Comparison of ENCODE assay signal across 1 cellular context in genomic region chr19:55484571-55485438, GRCh38.
A peak's percentile ranks its signal among the peaks of the same experiment; 100 is the strongest.
TF ChIP-seq lines count a peak whose summit lies in the region.

TSS of gene NAT14 (plus strand) at chr19:55485188. CDS start at chr19:55485709, 521 bp downstream.

TF ChIP-seq in HepG2, 621 proteins besides CTCF, POLR2A, EP300 and RAD21 (continued from another document and continues in another):
- TF ChIP-seq ZBTB40 (IDR thresholded peaks at IDR 0.05) = no peak
- no peak for TF ChIP-seq ZBTB40 (CRISPR knock-in tag; IDR thresholded peaks at IDR 0.05)
- TF ChIP-seq E2F5 (CRISPR knock-in tag; conservative IDR thresholded peaks at IDR 0.05) = 0 out of 2 replicates have a peak, but pooled peaks have one; percentile 37
- peak; percentile 85 for TF ChIP-seq AGO2 (optimal IDR thresholded peaks at IDR 0.05; ENCODE audit: low read depth, low read length)
- no peak for TF ChIP-seq ZNF207 (IDR thresholded peaks at IDR 0.05; ENCODE audit: borderline replicate concordance)
- TF ChIP-seq CENPBD1 (CRISPR knock-in tag; IDR thresholded peaks at IDR 0.05; ENCODE audit: borderline replicate concordance, low read depth) = no peak
- TF ChIP-seq RBM39 (IDR thresholded peaks at IDR 0.05; ENCODE audit: low read depth, low read length, poor library complexity, severe bottlenecking) = peak; percentile 42
- no peak for TF ChIP-seq SAFB2 (CRISPR knock-in tag; IDR thresholded peaks at IDR 0.05; ENCODE audit: borderline replicate concordance, low read depth)
- no peak for TF ChIP-seq ZNF569 (CRISPR knock-in tag; IDR thresholded peaks at IDR 0.05; ENCODE audit: borderline replicate concordance)
- no peak for TF ChIP-seq ZNF562 (CRISPR knock-in tag; IDR thresholded peaks at IDR 0.05; ENCODE audit: borderline replicate concordance)
- no peak for TF ChIP-seq ZNF839 (CRISPR knock-in tag; IDR thresholded peaks at IDR 0.05; ENCODE audit: borderline replicate concordance)
- no peak for TF ChIP-seq NCOR1 (IDR thresholded peaks at IDR 0.05; ENCODE audit: borderline replicate concordance, low read length)
- no peak for TF ChIP-seq GFI1 (CRISPR knock-in tag; IDR thresholded peaks at IDR 0.05; ENCODE audit: borderline replicate concordance)
- no peak for TF ChIP-seq ZNF891 (CRISPR knock-in tag; IDR thresholded peaks at IDR 0.05)
- TF ChIP-seq U2AF2 (IDR thresholded peaks at IDR 0.05; ENCODE audit: low read depth, low read length) = no peak
- no peak for TF ChIP-seq ZNF503 (CRISPR knock-in tag; IDR thresholded peaks at IDR 0.05)
- TF ChIP-seq HNF1A (IDR thresholded peaks at IDR 0.05; ENCODE audit: low read depth) = no peak
- TF ChIP-seq HNF1A (CRISPR knock-in tag; IDR thresholded peaks at IDR 0.05; ENCODE audit: borderline replicate concordance) = 0 out of 2 replicates have a peak, but pooled peaks have one; percentile 22
- peak; percentile 39; the same call in 1 of the 2 replicates for TF ChIP-seq ATF3 (CRISPR knock-in tag; IDR thresholded peaks at IDR 0.05)
- no peak for TF ChIP-seq ZNF614 (CRISPR knock-in tag; IDR thresholded peaks at IDR 0.05; ENCODE audit: borderline replicate concordance)
- TF ChIP-seq CHD4 (IDR thresholded peaks at IDR 0.05; ENCODE audit: borderline replicate concordance, low read length) = no peak
- peak; percentile 98 for TF ChIP-seq ZC3H13 (CRISPR knock-in tag; IDR thresholded peaks at IDR 0.05)
- TF ChIP-seq ETV5 (CRISPR knock-in tag; IDR thresholded peaks at IDR 0.05; ENCODE audit: borderline replicate concordance) = peak; percentile 65; the same call in 1 of the 2 replicates
- no peak for TF ChIP-seq HMGXB3 (CRISPR knock-in tag; IDR thresholded peaks at IDR 0.05; ENCODE audit: borderline replicate concordance)
- TF ChIP-seq SRSF1 (optimal IDR thresholded peaks at IDR 0.05; ENCODE audit: low read depth, low read length) = no peak
- TF ChIP-seq ZNF687 (CRISPR knock-in tag; IDR thresholded peaks at IDR 0.05) = peak; percentile 74
